Comparison of ENCODE assay signal across 8 cellular contexts in the genomic region with DNA sequence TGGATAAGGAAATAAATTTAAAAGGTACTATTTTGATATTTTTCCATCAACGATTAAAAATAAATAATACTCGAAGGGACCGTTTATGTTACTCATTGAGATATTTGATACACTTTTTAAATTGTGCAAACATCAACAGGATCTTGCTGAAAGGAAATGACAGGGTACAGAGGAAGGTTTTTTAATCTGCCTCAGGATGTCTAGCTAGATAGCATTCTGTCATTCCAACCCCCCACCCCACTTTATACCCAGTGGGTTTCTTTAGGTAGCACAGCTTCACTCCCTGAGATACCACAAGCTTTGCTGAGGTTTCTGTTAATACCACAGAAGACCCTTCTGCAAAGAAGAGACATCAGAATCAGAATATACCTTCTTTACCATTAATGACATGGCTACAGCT. TPM values are rescaled to one million over a fixed set of nuclear protein-coding genes. Genes with fewer than 3 reads are reported as not detected.
A peak's percentile ranks its signal among the peaks of the same experiment; 100 is the strongest.
DNase-seq lines count a peak whose midpoint lies in the region; TF ChIP-seq lines count a peak whose summit lies in the region.

No MANE protein-coding gene starts in this region.

- H3F3A ChIP-seq in SK-N-SH (replicated peaks; ENCODE audit: insufficient read depth): peaks cover 23% of the 10 kb centered on the region

- H3K4me2 ChIP-seq in SK-N-SH (peak overlapping the region; percentile 80), osteoblast (ENCODE audit: insufficient read depth, low read length) (peak overlapping the region; percentile 90)

- H3K4me3 ChIP-seq in SK-N-SH (ENCODE audit: low read depth in 2 of 2, low read length in 1 of 2) (peak overlapping the region; percentile 82 to 87), epithelial cell of proximal tubule (ENCODE audit: low read depth, low read length) (peak overlapping the region; percentile 66), osteoblast (ENCODE audit: insufficient read depth, low read length) (peak overlapping the region; percentile 87)

- H3K36me3 ChIP-seq in SK-N-SH (replicated peaks in 1 of 2; ENCODE audit: control insufficient read depth in 1 of 2, insufficient read depth in 2 of 2, low read length in 1 of 2): peaks cover 0 to 9% of the 10 kb centered on the region in 2 experiments
- H3K36me3 ChIP-seq in osteoblast (ENCODE audit: insufficient read depth, low read length): no peaks in the 10 kb centered on the region

- POLR2A ChIA-PET in SK-N-SH (lab: Yijun Ruan, JAX): no interaction called here

- no peak for TF ChIP-seq RAD21 in SK-N-SH (IDR thresholded peaks at IDR 0.05; ENCODE audit: low read length)

- no peaks in the 10 kb centered on the region for H3K27me3 ChIP-seq in SK-N-SH (ENCODE audit: insufficient read depth)
- H3K27me3 ChIP-seq in osteoblast (ENCODE audit: insufficient read depth, low read length): no peaks in the 10 kb centered on the region

- H3K9me2 ChIP-seq in SK-N-SH: no peaks in the 10 kb centered on the region

- no peak overlapping the region for H2AFZ ChIP-seq in SK-N-SH (ENCODE audit: low read depth)
- H2AFZ ChIP-seq in osteoblast (ENCODE audit: low read length): no peak overlapping the region

- H3K9me3 ChIP-seq in SK-N-SH: peaks cover 7% of the 10 kb centered on the region
- no peaks in the 10 kb centered on the region for H3K9me3 ChIP-seq in osteoblast (ENCODE audit: low read depth, low read length)

- H4K20me1 ChIP-seq in SK-N-SH (ENCODE audit: insufficient read depth): no peaks in the 10 kb centered on the region
- H4K20me1 ChIP-seq in osteoblast (ENCODE audit: insufficient read depth, low read length): no peaks in the 10 kb centered on the region

- H3K27ac ChIP-seq in SK-N-SH (ENCODE audit: low read depth in 2 of 2, low read length in 1 of 2) (peak overlapping the region in 1 of 2 experiments; percentile 78; a peak in 2 of 4 replicates), osteoblast (ENCODE audit: low read depth, low read length) (peak overlapping the region; percentile 94)

- TF ChIP-seq CTCF in SK-N-SH (IDR thresholded peaks at IDR 0.05) (no peak), epithelial cell of proximal tubule (conservative IDR thresholded peaks at IDR 0.05; ENCODE audit: low read depth, low read length) (no peak), osteoblast (IDR thresholded peaks at IDR 0.05; ENCODE audit: extremely low read depth, low read depth, low read length) (no peak)

- WGBS in SK-N-SH (ENCODE audit: low lambda C conversion rate): 3% methylated on average over 3 of the region's 3 CpGs

- H3K79me2 ChIP-seq in SK-N-SH (ENCODE audit: insufficient read depth): peaks cover 55% of the 10 kb centered on the region
- H3K79me2 ChIP-seq in osteoblast (ENCODE audit: insufficient read depth, low read length): peaks cover 57% of the 10 kb centered on the region

- peaks cover 0 to 8% of the 10 kb centered on the region in 2 experiments; a peak in 2 of 4 replicates for H3K4me1 ChIP-seq in SK-N-SH (ENCODE audit: control insufficient read depth in 1 of 2, insufficient read depth in 2 of 2, low read depth in 1 of 2, low read length in 1 of 2)
- H3K4me1 ChIP-seq in osteoblast (ENCODE audit: insufficient read depth, low read length): peaks cover 22% of the 10 kb centered on the region

- TF ChIP-seq EP300 in SK-N-SH (IDR thresholded peaks at IDR 0.05; ENCODE audit: borderline replicate concordance in 1 of 2, low read depth in 1 of 2, low read length in 1 of 2): no peak

- CTCF ChIA-PET in SK-N-SH (lab: Yijun Ruan, JAX): interaction anchor here (1.1 kb wide), 1 partner anchor 11 kb away, joined by 3 read pairs; no protein-coding TSS in a partner anchor

- DNase-seq in ELR (ENCODE audit: low read depth): peak; percentile 49
- DNase-seq in SK-N-SH: no peak
- DNase-seq in epithelial cell of proximal tubule (ENCODE audit: low read depth): no peak
- DNase-seq in osteoblast (ENCODE audit: insufficient read length, low spot score, missing footprints): no peak
- no peak for DNase-seq in NCI-H128 (lab: John Stamatoyannopoulos, UW; ENCODE audit: unreplicated experiment)
- no peak for DNase-seq in nucleus accumbens (lab: John Stamatoyannopoulos, UW)
- no peak for DNase-seq in NCI-H510A treated with DMSO at 0.1 percent for 48 hours (lab: John Stamatoyannopoulos, UW)
- no peak for DNase-seq in hypothalamus (lab: John Stamatoyannopoulos, UW)

- H3K9ac ChIP-seq in SK-N-SH: peak overlapping the region; percentile 87; the same call in 1 of the 2 replicates

TF ChIP-seq in SK-N-SH, 30 proteins besides CTCF, POLR2A, EP300 and RAD21:
- TF ChIP-seq EZH2phosphoT487 (IDR thresholded peaks at IDR 0.05; ENCODE audit: borderline replicate concordance, low read depth) (no peak), ZBTB33 (IDR thresholded peaks at IDR 0.05; ENCODE audit: borderline replicate concordance, low read depth) (no peak)
- TF ChIP-seq, protein P1, sequence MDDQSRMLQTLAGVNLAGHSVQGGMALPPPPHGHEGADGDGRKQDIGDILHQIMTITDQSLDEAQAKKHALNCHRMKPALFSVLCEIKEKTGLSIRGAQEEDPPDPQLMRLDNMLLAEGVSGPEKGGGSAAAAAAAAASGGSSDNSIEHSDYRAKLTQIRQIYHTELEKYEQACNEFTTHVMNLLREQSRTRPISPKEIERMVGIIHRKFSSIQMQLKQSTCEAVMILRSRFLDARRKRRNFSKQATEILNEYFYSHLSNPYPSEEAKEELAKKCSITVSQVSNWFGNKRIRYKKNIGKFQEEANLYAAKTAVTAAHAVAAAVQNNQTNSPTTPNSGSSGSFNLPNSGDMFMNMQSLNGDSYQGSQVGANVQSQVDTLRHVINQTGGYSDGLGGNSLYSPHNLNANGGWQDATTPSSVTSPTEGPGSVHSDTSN (IDR thresholded peaks at IDR 0.05): 0 out of 2 replicates have a peak, but pooled peaks have one; percentile 18
- TF ChIP-seq, protein P2, sequence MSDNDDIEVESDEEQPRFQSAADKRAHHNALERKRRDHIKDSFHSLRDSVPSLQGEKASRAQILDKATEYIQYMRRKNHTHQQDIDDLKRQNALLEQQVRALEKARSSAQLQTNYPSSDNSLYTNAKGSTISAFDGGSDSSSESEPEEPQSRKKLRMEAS (IDR thresholded peaks at IDR 0.05; ENCODE audit: low read depth): no peak
TF ChIP-seq in SK-N-SH: peak in this region for 1.

RNA-seq across cellular contexts. Expression of gene PHACTR2, which starts 1.2 kb away (rescaled TPM):
- 5.0 and 8.6 TPM in 2 replicates for polyA plus RNA-seq in SK-N-SH (2012; rRNA removed)
- polyA plus RNA-seq in SK-N-SH (2012; cell fraction: cytosol; rRNA removed): 6.7 and 7.5 TPM in 2 replicates
- 4.5 and 6.9 TPM in 2 replicates for polyA plus RNA-seq in SK-N-SH (2012; cell fraction: nucleus; rRNA removed)
- 13.8 and 15.9 TPM in 2 replicates for total RNA-seq in epithelial cell of proximal tubule
- 71.7 and 76.9 TPM in 2 replicates for total RNA-seq in osteoblast
